In the genomic region with DNA sequence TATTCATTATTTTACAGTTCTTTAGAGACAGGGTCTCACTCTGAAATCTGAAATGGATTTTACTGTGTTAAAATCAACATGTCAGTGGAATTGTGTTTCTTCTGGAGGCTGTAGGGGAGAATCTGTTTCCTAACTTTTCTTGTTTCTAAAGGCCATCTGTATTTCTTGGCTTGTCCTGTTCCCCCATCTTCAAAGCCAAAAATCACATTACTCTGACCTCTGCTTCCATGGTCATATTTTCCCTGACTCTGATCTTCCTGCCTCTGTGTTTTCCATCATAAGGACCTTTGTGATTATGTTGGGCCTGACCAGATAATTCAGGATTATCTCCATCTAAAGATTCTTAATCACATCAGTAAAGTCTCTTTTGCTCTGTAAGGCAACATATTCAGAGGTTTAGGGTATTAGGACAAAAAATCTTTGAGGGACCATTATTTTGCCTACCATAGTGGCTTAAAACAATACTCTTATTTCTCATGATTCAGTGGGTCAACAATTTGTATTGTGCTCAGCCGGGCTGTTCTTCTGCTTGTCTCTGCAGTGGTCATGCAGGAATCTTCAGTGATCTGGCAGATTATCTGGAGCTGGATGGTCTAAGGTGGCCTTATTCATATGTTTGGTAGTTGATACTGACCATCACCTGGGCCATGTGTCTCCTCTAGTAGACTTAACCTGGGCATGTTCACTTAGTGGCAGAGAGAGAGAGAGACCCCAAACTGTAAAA, we compare ENCODE assay signal across 1 cellular context.
TF ChIP-seq lines count a peak whose summit lies in the region.

No MANE protein-coding gene starts in this region.

TF ChIP-seq in endothelial cell of umbilical vein, 7 proteins besides CTCF, POLR2A, EP300 and RAD21:
- TF ChIP-seq MAX (IDR thresholded peaks at IDR 0.05; ENCODE audit: insufficient read depth, insufficient read length) = no peak
- no peak for TF ChIP-seq MYC (IDR thresholded peaks at IDR 0.05; ENCODE audit: low read depth, low read length)
- TF ChIP-seq FOS (IDR thresholded peaks at IDR 0.05; ENCODE audit: borderline replicate concordance, insufficient read depth, low read length) = no peak
- no peak for TF ChIP-seq POLR2AphosphoS5 (IDR thresholded peaks at IDR 0.05; ENCODE audit: insufficient read depth, low read depth, low read length)
- no peak for TF ChIP-seq EZH2 (IDR thresholded peaks at IDR 0.05; ENCODE audit: borderline replicate concordance, low read depth, low read length, severe bottlenecking)
- no peak for TF ChIP-seq JUN (IDR thresholded peaks at IDR 0.05; ENCODE audit: borderline replicate concordance, insufficient read depth, insufficient read length, low read depth)
- TF ChIP-seq GATA2 (IDR thresholded peaks at IDR 0.05; ENCODE audit: insufficient read depth, insufficient read length, low read depth, low read length) = no peak
TF ChIP-seq in endothelial cell of umbilical vein: peak in this region for 0.
